In the genomic region with DNA sequence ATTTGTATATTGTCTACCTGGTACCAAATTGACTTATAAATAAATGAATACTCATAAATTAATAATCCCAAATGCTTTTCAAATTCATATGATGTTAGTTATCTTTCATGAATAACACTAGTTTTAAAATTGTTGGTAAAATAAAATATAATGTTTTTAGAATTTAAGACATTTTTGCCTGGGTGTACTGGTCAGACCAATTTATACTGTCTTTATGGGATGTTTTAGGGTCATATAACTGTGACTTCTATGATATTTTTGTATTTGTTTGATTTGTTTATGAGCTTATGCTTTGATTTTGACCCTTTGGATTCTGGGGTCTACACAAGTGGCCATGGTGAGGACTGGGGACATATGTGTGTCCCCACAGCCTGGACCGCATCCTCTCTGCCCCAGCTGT, we compare ENCODE assay signal across 37 cellular contexts. TPM values are rescaled to one million over a fixed set of nuclear protein-coding genes. Genes with fewer than 3 reads are reported as not detected.
"Had no signal": no experiment of that assay in that cellular context is flagged by ENCODE, and none has a peak within 500 bp of the region (broad histone marks: within the 10 kb centered on the region; RNA-seq: fewer than 3 reads in every experiment).

No MANE protein-coding gene starts in this region.

- H3K36me3 ChIP-seq: MG63 had no signal

- DNase-seq: Karpas-422, Kasumi-1, MG63, MM.1S, MV-4-11, NCI-H1048, NCI-H1092, NCI-H1092 treated with DMSO at 0.1 percent for 48 hours, NCI-H1105, NCI-H1105 treated with DMSO at 0.1 percent for 48 hours, NCI-H1417, NCI-H1417 treated with DMSO at 0.1 percent for 48 hours, NCI-H1436, NCI-H1436 treated with DMSO at 0.1 percent for 48 hours, NCI-H146, NCI-H1694, NCI-H1694 treated with DMSO at 0.1 percent for 48 hours, NCI-H187, NCI-H187 treated with DMSO at 0.1 percent for 48 hours, NCI-H1930, NCI-H2029, NCI-H2029 treated with DMSO at 0.1 percent for 48 hours, NCI-H2081, NCI-H2081 treated with DMSO at 0.1 percent for 48 hours, NCI-H2107, NCI-H2171, NCI-H2171 treated with DMSO at 0.1 percent for 48 hours, NCI-H2227 treated with DMSO at 0.1 percent for 48 hours, NCI-H226, NCI-H345, NCI-H446, NCI-H446 treated with DMSO at 0.1 percent for 48 hours, NCI-H510A, NCI-H510A treated with DMSO at 0.1 percent for 48 hours had no signal

- H3K27me3 ChIP-seq: MG63 had no signal

- H3K4me3 ChIP-seq: MG63 had no signal

RNA-seq across cellular contexts. Expression of a gene that starts 54.1 kb away (rescaled TPM):
- total RNA-seq: LHCN-M2, MCF 10A, NCI-H460 had no signal
